17 cellular contexts compared by ENCODE assay signal in the genomic region with DNA sequence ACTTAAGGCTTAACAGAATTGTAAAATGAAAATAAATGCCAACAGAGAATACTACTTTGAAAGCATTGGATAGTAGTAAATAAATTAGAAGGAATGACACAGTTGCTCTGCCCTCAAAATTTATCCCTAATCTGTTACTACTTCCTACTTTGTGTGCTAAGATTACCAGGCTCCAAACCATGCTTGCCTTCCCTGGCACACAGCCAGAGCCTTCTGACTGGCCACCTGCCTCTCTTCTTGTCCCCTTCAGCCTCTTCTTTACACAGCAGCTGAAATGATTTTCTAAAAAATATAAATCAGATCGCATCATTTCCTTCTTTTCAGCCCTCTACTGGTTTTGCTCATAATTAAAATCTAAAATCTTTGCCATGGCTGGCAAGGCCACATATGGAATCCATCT.
DNase-seq lines count a peak whose midpoint lies in the region; FAIRE-seq and TF ChIP-seq lines count a peak whose summit lies in the region.
"Had no signal": no experiment of that assay in that cellular context is flagged by ENCODE, and none has a peak within 500 bp of the region (broad histone marks: within the 10 kb centered on the region; RNA-seq: fewer than 3 reads in every experiment).

No MANE protein-coding gene starts in this region.

- intact Hi-C loops in adrenal gland (cut with DNase I), result no loop called here

- DNase-seq in NCI-H748 (lab: John Stamatoyannopoulos, UW; ENCODE audit: unreplicated experiment), result peak; percentile 62
- no peak for DNase-seq in NCI-H748 treated with DMSO at 0.1 percent for 48 hours (lab: John Stamatoyannopoulos, UW)
- peak; percentile 25 for DNase-seq in NCI-H345 treated with DMSO at 0.1 percent for 48 hours (lab: John Stamatoyannopoulos, UW; ENCODE audit: unreplicated experiment)
- peak in 5 of 7 donors; percentile 13 to 64 (median 30) for DNase-seq in adrenal gland
- peak; percentile 3 for DNase-seq in small intestine
- DNase-seq in kidney glomerular epithelial cell (lab: John Stamatoyannopoulos, UW), result no peak
- DNase-seq in hepatic stellate cell (ENCODE audit: low spot score), result no peak
- no peak for DNase-seq in OCI-M2 (lab: John Stamatoyannopoulos, UW; ENCODE audit: unreplicated experiment)
- DNase-seq: activated CD8-positive, alpha-beta T cell treated with anti-CD3 and anti-CD28 coated beads for 36 hours; amniotic stem cell; KBM-7; natural killer cell; NCI-H187 treated with DMSO at 0.1 percent for 48 hours had no signal

- H3K9me3 ChIP-seq in adrenal gland (replicated peaks in 1 of 3) (no peaks in the 10 kb centered on the region), small intestine (ENCODE audit: control insufficient read depth, low read depth) (no peaks in the 10 kb centered on the region)

- 43 to 85% (median 69%) methylated on average over 1 of the region's 1 CpG for WGBS in adrenal gland, 4 donors
- WGBS in small intestine, 3 donors, result 30 to 86% (median 83%) methylated on average over 1 of the region's 1 CpG

- H3K4me1 ChIP-seq in adrenal gland (replicated peaks in 1 of 2) (no peaks in the 10 kb centered on the region), small intestine (ENCODE audit: control insufficient read depth in 2 of 2, insufficient read depth in 1 of 2, low read depth in 1 of 2, low read length in 1 of 2) (no peaks in the 10 kb centered on the region)
- H3K4me1 ChIP-seq: gastroesophageal sphincter had no signal

- no peak overlapping the region for H3K27ac ChIP-seq in adrenal gland
- H3K27ac ChIP-seq in small intestine (ENCODE audit: low read depth in 1 of 2, low read length in 1 of 2), result no peak overlapping the region
- H3K27ac ChIP-seq: gastroesophageal sphincter, SK-N-MC had no signal

- TF ChIP-seq CTCF in adrenal gland (IDR thresholded peaks at IDR 0.05), result no peak

- no peak for TF ChIP-seq POLR2A in adrenal gland (IDR thresholded peaks at IDR 0.05)

- no peak for FAIRE-seq in small intestine (lab: Jason Lieb, UNC)
- FAIRE-seq: endometrium, GM18507 had no signal

- H3K4me3 ChIP-seq in adrenal gland (no peak overlapping the region), small intestine (ENCODE audit: low read depth in 1 of 2, low read length in 2 of 2) (no peak overlapping the region)
- H3K4me3 ChIP-seq: gastroesophageal sphincter, SK-N-MC had no signal

- H3K36me3 ChIP-seq in adrenal gland (replicated peaks in 1 of 2) (no peaks in the 10 kb centered on the region), small intestine (ENCODE audit: control insufficient read depth in 2 of 2, insufficient read depth in 2 of 2, low read length in 2 of 2) (no peaks in the 10 kb centered on the region)
- H3K36me3 ChIP-seq: gastroesophageal sphincter had no signal

- H3K27me3 ChIP-seq in adrenal gland (no peaks in the 10 kb centered on the region), small intestine (ENCODE audit: control insufficient read depth in 2 of 2, insufficient read depth in 2 of 2, low read length in 2 of 2) (no peaks in the 10 kb centered on the region)
- H3K27me3 ChIP-seq: gastroesophageal sphincter had no signal

Comparison
In these comparisons a context has a peak if more than half of its experiments do, and no peak if none do; other contexts are left out.
1. DNase-seq: peak in NCI-H748 (single experiment), NCI-H345 treated with DMSO at 0.1 percent for 48 hours (single experiment), adrenal gland (5 of 7) and small intestine (single experiment); none in NCI-H748 treated with DMSO at 0.1 percent for 48 hours (single experiment), kidney glomerular epithelial cell (single experiment), hepatic stellate cell (single experiment) and OCI-M2 (single experiment).